In genomic region chr7:143299840-143300239, GRCh38 we compare ENCODE assay signal across 9 cellular contexts. TPM values are rescaled to one million over a fixed set of nuclear protein-coding genes. Genes with fewer than 3 reads are reported as not detected.
A peak's percentile ranks its signal among the peaks of the same experiment; 100 is the strongest.
DNase-seq lines count a peak whose midpoint lies in the region; ATAC-seq, FAIRE-seq and TF ChIP-seq lines count a peak whose summit lies in the region.
"Had no signal": no experiment of that assay in that cellular context is flagged by ENCODE, and none has a peak within 500 bp of the region (broad histone marks: within the 10 kb centered on the region; RNA-seq: fewer than 3 reads in every experiment).

No MANE protein-coding gene starts in this region.

- no peaks in the 10 kb centered on the region for H3K9me3 ChIP-seq in AG04450 (ENCODE audit: control insufficient read depth, insufficient read depth, low read length)
- H3K9me3 ChIP-seq in adrenal gland (replicated peaks in 1 of 3) = no peaks in the 10 kb centered on the region
- no peaks in the 10 kb centered on the region for H3K9me3 ChIP-seq in HepG2 (ENCODE audit: low read length)
- no peaks in the 10 kb centered on the region for H3K9me3 ChIP-seq in ascending aorta
- H3K9me3 ChIP-seq: HAP-1 had no signal

- no peaks in the 10 kb centered on the region for H3K9me3 Mint-ChIP-seq in stimulated activated memory B cell treated with anti-CD40 and anti-IgM and Interleukin-4, amounts not matched to agents 10 μg/mL and 1 μg/mL and 100 μg/mL, for 72 hours

- H3K36me3 Mint-ChIP-seq in stimulated activated memory B cell treated with anti-CD40 and anti-IgM and Interleukin-4, amounts not matched to agents 10 μg/mL and 1 μg/mL and 100 μg/mL, for 72 hours = peaks cover 68% of the 10 kb centered on the region

- 66 to 74% (median 69%) methylated on average over 6 to 8 of the region's 8 CpGs for WGBS in adrenal gland, 4 donors
- 76% methylated on average over 7 of the region's 8 CpGs for WGBS in HepG2 (ENCODE audit: low lambda C conversion rate)

- H3K27me3 ChIP-seq in AG04450 (ENCODE audit: control insufficient read depth, insufficient read depth, low read length) (no peaks in the 10 kb centered on the region), adrenal gland (no peaks in the 10 kb centered on the region), HepG2 (ENCODE audit: control insufficient read depth in 1 of 2, insufficient read depth in 2 of 2, low read length in 2 of 2) (no peaks in the 10 kb centered on the region), ascending aorta (no peaks in the 10 kb centered on the region)

- H4K20me1 ChIP-seq in HepG2 (ENCODE audit: insufficient read depth, low read length) = no peaks in the 10 kb centered on the region

- peaks cover 41% of the 10 kb centered on the region for H3K4me1 Mint-ChIP-seq in stimulated activated memory B cell treated with anti-CD40 and anti-IgM and Interleukin-4, amounts not matched to agents 10 μg/mL and 1 μg/mL and 100 μg/mL, for 72 hours

- H3K36me3 ChIP-seq in adrenal gland (replicated peaks in 1 of 2) = peaks cover 0 to 65% of the 10 kb centered on the region in 2 donors
- peaks cover 28 to 83% of the 10 kb centered on the region in 2 experiments for H3K36me3 ChIP-seq in HepG2 (replicated peaks in 1 of 2; ENCODE audit: control insufficient read depth in 1 of 2, insufficient read depth in 2 of 2, low read length in 2 of 2)
- H3K36me3 ChIP-seq in ascending aorta = peaks cover 53 to 70% of the 10 kb centered on the region in 2 donors

- H3K27ac ChIP-seq in AG04450 (ENCODE audit: low read depth, low read length) (no peak overlapping the region), adrenal gland (no peak overlapping the region), HepG2 (ENCODE audit: extremely low read length, insufficient read depth, low read length) (no peak overlapping the region), ascending aorta (no peak overlapping the region)

- no peak overlapping the region for H2AFZ ChIP-seq in HepG2 (ENCODE audit: low read length)

- H3K4me3 ChIP-seq in AG04450 (ENCODE audit: low read depth, low read length) = no peak overlapping the region
- no peak overlapping the region for H3K4me3 ChIP-seq in adrenal gland
- no peak overlapping the region for H3K4me3 ChIP-seq in HepG2 (replicated peaks in 1 of 3; ENCODE audit: insufficient read depth in 1 of 3, low read depth in 2 of 3, low read length in 3 of 3)
- no peak overlapping the region for H3K4me3 ChIP-seq in ascending aorta
- H3K4me3 ChIP-seq: HAP-1 had no signal

- no peak for DNase-seq in AG04450 (ENCODE audit: low read depth, low spot score)
- peak; percentile 34 for DNase-seq in SW480 (ENCODE audit: low spot score)
- peak in 6 of 7 donors; percentile 25 to 67 (median 59) for DNase-seq in adrenal gland
- DNase-seq in HepG2 (ENCODE audit: low spot score) = peak; percentile 36
- no peak for DNase-seq in ascending aorta (ENCODE audit: low spot score in 2 of 2)

- intact Hi-C loops in adrenal gland (cut with DNase I) (loop anchor here in 1 of 2 donors (10.0 kb wide), 1 partner anchor 115 kb away; no protein-coding TSS in a partner anchor), HepG2 (cut with micrococcal nuclease; ENCODE audit: unreplicated experiment) (loop anchor here (1.0 to 10.0 kb wide), 2 partner anchors 60 to 295 kb away; no protein-coding TSS in a partner anchor), ascending aorta (cut with DNase I) (no loop called here)

- no peaks in the 10 kb centered on the region for H3K79me2 ChIP-seq in HepG2 (ENCODE audit: insufficient read depth, low read length)

- no peak for TF ChIP-seq RAD21 in HepG2 (CRISPR knock-in tag; IDR thresholded peaks at IDR 0.05)

- peak overlapping the region; percentile 4 for H3K27ac Mint-ChIP-seq in stimulated activated memory B cell treated with anti-CD40 and anti-IgM and Interleukin-4, amounts not matched to agents 10 μg/mL and 1 μg/mL and 100 μg/mL, for 72 hours

- no peak for TF ChIP-seq POLR2A in adrenal gland (IDR thresholded peaks at IDR 0.05)
- no peak for TF ChIP-seq POLR2A in HepG2 (IDR thresholded peaks at IDR 0.05; ENCODE audit: insufficient read depth in 1 of 2, low read depth in 2 of 2, low read length in 2 of 2)

- peak; percentile 47 for TF ChIP-seq CTCF in AG04450 (IDR thresholded peaks at IDR 0.05; ENCODE audit: low read depth, low read length)
- TF ChIP-seq CTCF in adrenal gland (IDR thresholded peaks at IDR 0.05) = peak in 5 of 6 experiments; percentile 21 to 54 (median 44)
- TF ChIP-seq CTCF in HepG2 (CRISPR knock-in tag; IDR thresholded peaks at IDR 0.05) = peak; percentile 73
- peak in 1 of 3 experiments; percentile 31 for TF ChIP-seq CTCF in ascending aorta (IDR thresholded peaks at IDR 0.05)

- ATAC-seq in GM19351 (IDR thresholded peaks at IDR 0.05; ENCODE audit: unreplicated experiment) (peak; percentile 74), HepG2 (peak; percentile 98), GM19395 (IDR thresholded peaks at IDR 0.05; ENCODE audit: unreplicated experiment) (no peak)
- peak; percentile 66 for ATAC-seq in stimulated activated memory B cell treated with anti-CD40 and anti-IgM and Interleukin-4, amounts not matched to agents 10 μg/mL and 1 μg/mL and 100 μg/mL, for 72 hours

- TF ChIP-seq EP300 in HepG2 (IDR thresholded peaks at IDR 0.05; ENCODE audit: low read depth in 2 of 2, low read length in 2 of 2) (no peak), HepG2 (CRISPR knock-in tag; IDR thresholded peaks at IDR 0.05; ENCODE audit: borderline replicate concordance) (no peak)

- BruUV-seq in HepG2 (replicated peaks; lab: Mats Ljungman, UMichigan) = no TSS peak

- no peaks in the 10 kb centered on the region for H3K27me3 Mint-ChIP-seq in stimulated activated memory B cell treated with anti-CD40 and anti-IgM and Interleukin-4, amounts not matched to agents 10 μg/mL and 1 μg/mL and 100 μg/mL, for 72 hours

- CTCF ChIA-PET in AG04450 (lab: Charles Lee) = interaction anchor here (0.5 to 1.7 kb wide), 10 partner anchors 9 to 673 kb away, joined by 3 to 22 read pairs (median 4); no protein-coding TSS in a partner anchor
- CTCF ChIA-PET in HepG2 (lab: Yijun Ruan, JAX; ENCODE audit: low intra/inter-chr PET ratio, low total read pairs) = interaction anchor here (0.9 to 2.1 kb wide), 3 partner anchors 59 to 117 kb away, joined by 3 to 14 read pairs (median 4); no protein-coding TSS in a partner anchor

- in situ Hi-C loops in HepG2 (cut with HindIII; ENCODE audit: extremely low pct_ligation_motif_present, low pct_unique_long_range_greater_than_20kb) = loop anchor here (5.0 kb wide), 1 partner anchor 58 kb away; no protein-coding TSS in a partner anchor

- no peak overlapping the region for H3K4me3 Mint-ChIP-seq in stimulated activated memory B cell treated with anti-CD40 and anti-IgM and Interleukin-4, amounts not matched to agents 10 μg/mL and 1 μg/mL and 100 μg/mL, for 72 hours

- H3K4me1 ChIP-seq in adrenal gland (replicated peaks in 1 of 2) = no peaks in the 10 kb centered on the region
- no peaks in the 10 kb centered on the region for H3K4me1 ChIP-seq in HepG2 (ENCODE audit: insufficient read depth, low read length)
- H3K4me1 ChIP-seq in ascending aorta = peaks cover 0 to 4% of the 10 kb centered on the region in 2 donors
- H3K4me1 ChIP-seq: HAP-1 had no signal

- H3K9ac ChIP-seq in HepG2 (ENCODE audit: insufficient read depth, low read depth, low read length) = no peak overlapping the region

- POLR2A ChIA-PET in AG04450 (lab: Yijun Ruan, JAX) (interaction anchor here (0.5 to 1.5 kb wide), 4 partner anchors 12 to 105 kb away, joined by 3 to 9 read pairs (median 4); partner anchors contain the start of genes CASP2, CLCN1 and GSTK1), HepG2 (lab: Yijun Ruan, JAX) (interaction anchor here (1.2 kb wide), 1 partner anchor 12 kb away, joined by 3 read pairs; the partner anchor contains the start of gene CASP2)

- no peak overlapping the region for H3K4me2 ChIP-seq in HepG2 (ENCODE audit: low read depth, low read length)

- FAIRE-seq in HepG2 (lab: Jason Lieb, UNC) = peak; percentile 23

RNA-seq across cellular contexts. Expression of gene CASP2, which starts 11.7 kb away (rescaled TPM):
- polyA plus RNA-seq in AG04450 (2011; rRNA removed) (18.6 and 21.8 TPM in 2 replicates), adrenal gland (10 to 100 TPM in 1 of 3 donors, 1 to 10 TPM in 2; 4.6 to 16.1 (median 5.3) TPM), HepG2 (2011; rRNA removed) (9.0 and 10.2 TPM in 2 replicates)
- polyA minus RNA-seq in AG04450 (2011; rRNA and poly(A)+ RNA removed) = 46.5 and 61.7 TPM in 2 replicates
- total RNA-seq in adrenal gland (10 to 100 TPM in 6 of 8 donors, 1 to 10 TPM in 2; 8.9 to 25.4 (median 14.3) TPM), HepG2 (2016; rRNA removed; fragmentation: Illumina TruSeq; extraction: Trizol) (13.7 and 21.2 TPM in 2 replicates), ascending aorta (13.7 TPM)
- 2.6 and 5.7 TPM in 2 replicates for total RNA-seq in HepG2 (2016; cell fraction: cytosol; rRNA removed; fragmentation: Illumina TruSeq; extraction: Trizol; ENCODE audit: low read depth)
- 13.6 and 24.5 TPM in 2 replicates for total RNA-seq in HepG2 (2016; cell fraction: insoluble cytoplasmic fraction; rRNA removed; fragmentation: Illumina TruSeq; extraction: Trizol)
- total RNA-seq in HepG2 (2016; cell fraction: membrane; rRNA removed; fragmentation: Illumina TruSeq; extraction: Trizol) = 6.8 and 7.8 TPM in 2 replicates
- total RNA-seq in HepG2 (2016; cell fraction: nucleus; rRNA removed; fragmentation: Illumina TruSeq; extraction: Trizol) = 18.2 and 18.9 TPM in 2 replicates
- 5.0 and 6.7 TPM in 2 replicates for polyA plus RNA-seq in HepG2 (2011; cell fraction: cytosol; rRNA removed)
- 17.0 and 18.3 TPM in 2 replicates for polyA plus RNA-seq in HepG2 (2011; cell fraction: nucleus; rRNA removed)
- polyA plus RNA-seq in HepG2 (2012) = 6.2 and 7.5 TPM in 2 replicates
- polyA plus RNA-seq in HepG2 (2016; cell fraction: cytosol; fragmentation: Illumina TruSeq; extraction: Trizol; ENCODE audit: low read depth) = 1.1 and 1.3 TPM in 2 replicates
- polyA plus RNA-seq in HepG2 (2016; cell fraction: insoluble cytoplasmic fraction; fragmentation: Illumina TruSeq; extraction: Trizol; ENCODE audit: low read depth) = 15.7 and 18.6 TPM in 2 replicates
- 4.5 and 4.8 TPM in 2 replicates for polyA plus RNA-seq in HepG2 (2016; cell fraction: membrane; fragmentation: Illumina TruSeq; extraction: Trizol; ENCODE audit: low read depth)
- polyA plus RNA-seq in HepG2 (2016; cell fraction: nucleus; fragmentation: Illumina TruSeq; extraction: Trizol; ENCODE audit: insufficient read depth, low read depth) = 28.4 and 33.3 TPM in 2 replicates
- polyA minus RNA-seq in HepG2 (2011; rRNA and poly(A)+ RNA removed; ENCODE audit: low replicate concordance) = 40.0 and 127 TPM in 2 replicates
- polyA minus RNA-seq in HepG2 (2011; cell fraction: cytosol; rRNA and poly(A)+ RNA removed) = 9.3 and 18.6 TPM in 2 replicates
- polyA minus RNA-seq in HepG2 (2011; cell fraction: nucleus; rRNA and poly(A)+ RNA removed) = 23.6 and 23.9 TPM in 2 replicates

RNA-seq across cellular contexts. Expression of gene TMEM139, which starts 15.1 kb away (rescaled TPM):
- polyA plus RNA-seq in AG04450 (2011; rRNA removed) (not detected in 2 replicates), adrenal gland (1 to 10 TPM; 1.9 to 7.5 (median 3.9) TPM), HepG2 (2011; rRNA removed) (13.8 and 14.0 TPM in 2 replicates)
- polyA minus RNA-seq in AG04450 (2011; rRNA and poly(A)+ RNA removed) = not detected in 2 replicates
- total RNA-seq in adrenal gland (1 to 10 TPM in 6 of 8 donors, under 1 TPM in 2; 0.54 to 4.8 (median 1.9) TPM), HepG2 (2016; rRNA removed; fragmentation: Illumina TruSeq; extraction: Trizol) (7.8 and 7.9 TPM in 2 replicates), ascending aorta (11.5 TPM)
- 3.6 and 5.1 TPM in 2 replicates for total RNA-seq in HepG2 (2016; cell fraction: cytosol; rRNA removed; fragmentation: Illumina TruSeq; extraction: Trizol; ENCODE audit: low read depth)
- total RNA-seq in HepG2 (2016; cell fraction: insoluble cytoplasmic fraction; rRNA removed; fragmentation: Illumina TruSeq; extraction: Trizol) = 6.2 and 7.5 TPM in 2 replicates
- total RNA-seq in HepG2 (2016; cell fraction: membrane; rRNA removed; fragmentation: Illumina TruSeq; extraction: Trizol) = 5.7 and 6.4 TPM in 2 replicates
- 7.4 and 8.1 TPM in 2 replicates for total RNA-seq in HepG2 (2016; cell fraction: nucleus; rRNA removed; fragmentation: Illumina TruSeq; extraction: Trizol)
- polyA plus RNA-seq in HepG2 (2011; cell fraction: cytosol; rRNA removed) = 15.4 and 16.1 TPM in 2 replicates
- 9.9 and 14.3 TPM in 2 replicates for polyA plus RNA-seq in HepG2 (2011; cell fraction: nucleus; rRNA removed)
- polyA plus RNA-seq in HepG2 (2012) = 4.0 and 13.4 TPM in 2 replicates
- 2.7 and 4.4 TPM in 2 replicates for polyA plus RNA-seq in HepG2 (2016; cell fraction: cytosol; fragmentation: Illumina TruSeq; extraction: Trizol; ENCODE audit: low read depth)
- polyA plus RNA-seq in HepG2 (2016; cell fraction: insoluble cytoplasmic fraction; fragmentation: Illumina TruSeq; extraction: Trizol; ENCODE audit: low read depth) = 7.7 and 9.4 TPM in 2 replicates
- 6.6 and 7.0 TPM in 2 replicates for polyA plus RNA-seq in HepG2 (2016; cell fraction: membrane; fragmentation: Illumina TruSeq; extraction: Trizol; ENCODE audit: low read depth)
- polyA plus RNA-seq in HepG2 (2016; cell fraction: nucleus; fragmentation: Illumina TruSeq; extraction: Trizol; ENCODE audit: insufficient read depth, low read depth) = 8.5 and 10.4 TPM in 2 replicates
- polyA minus RNA-seq in HepG2 (2011; rRNA and poly(A)+ RNA removed; ENCODE audit: low replicate concordance) = 7.2 and 31.8 TPM in 2 replicates
- 4.9 and 5.5 TPM in 2 replicates for polyA minus RNA-seq in HepG2 (2011; cell fraction: cytosol; rRNA and poly(A)+ RNA removed)
- 6.5 and 9.0 TPM in 2 replicates for polyA minus RNA-seq in HepG2 (2011; cell fraction: nucleus; rRNA and poly(A)+ RNA removed)

RNA-seq across cellular contexts. Expression of gene CLCN1, which starts 16.1 kb away (rescaled TPM):
- polyA plus RNA-seq in AG04450 (2011; rRNA removed) (not detected in 2 replicates), adrenal gland (under 1 TPM in 2 of 3 donors, not detected in 1; 0.07 to 0.32 TPM), HepG2 (2011; rRNA removed) (0.01 TPM in 1 of 2 replicates, not detected in the other)
- not detected in 2 replicates for polyA minus RNA-seq in AG04450 (2011; rRNA and poly(A)+ RNA removed)
- total RNA-seq in adrenal gland (under 1 TPM in 1 of 8 donors, not detected in 7; 0.18 TPM), HepG2 (2016; rRNA removed; fragmentation: Illumina TruSeq; extraction: Trizol) (not detected in 2 replicates), ascending aorta (not detected)
- total RNA-seq in HepG2 (2016; cell fraction: cytosol; rRNA removed; fragmentation: Illumina TruSeq; extraction: Trizol; ENCODE audit: low read depth) = not detected in 2 replicates
- not detected in 2 replicates for total RNA-seq in HepG2 (2016; cell fraction: insoluble cytoplasmic fraction; rRNA removed; fragmentation: Illumina TruSeq; extraction: Trizol)
- total RNA-seq in HepG2 (2016; cell fraction: membrane; rRNA removed; fragmentation: Illumina TruSeq; extraction: Trizol) = not detected in 2 replicates
- not detected in 2 replicates for total RNA-seq in HepG2 (2016; cell fraction: nucleus; rRNA removed; fragmentation: Illumina TruSeq; extraction: Trizol)
- polyA plus RNA-seq in HepG2 (2011; cell fraction: cytosol; rRNA removed) = not detected in 2 replicates
- not detected in 2 replicates for polyA plus RNA-seq in HepG2 (2011; cell fraction: nucleus; rRNA removed)
- polyA plus RNA-seq in HepG2 (2012) = not detected in 2 replicates
- not detected in 2 replicates for polyA plus RNA-seq in HepG2 (2016; cell fraction: cytosol; fragmentation: Illumina TruSeq; extraction: Trizol; ENCODE audit: low read depth)
- polyA plus RNA-seq in HepG2 (2016; cell fraction: insoluble cytoplasmic fraction; fragmentation: Illumina TruSeq; extraction: Trizol; ENCODE audit: low read depth) = not detected in 2 replicates
- not detected in 2 replicates for polyA plus RNA-seq in HepG2 (2016; cell fraction: membrane; fragmentation: Illumina TruSeq; extraction: Trizol; ENCODE audit: low read depth)
- polyA plus RNA-seq in HepG2 (2016; cell fraction: nucleus; fragmentation: Illumina TruSeq; extraction: Trizol; ENCODE audit: insufficient read depth, low read depth) = not detected in 2 replicates
- 0.07 TPM in 1 of 2 replicates, not detected in the other for polyA minus RNA-seq in HepG2 (2011; rRNA and poly(A)+ RNA removed; ENCODE audit: low replicate concordance)
- polyA minus RNA-seq in HepG2 (2011; cell fraction: cytosol; rRNA and poly(A)+ RNA removed) = not detected in 2 replicates
- not detected in 2 replicates for polyA minus RNA-seq in HepG2 (2011; cell fraction: nucleus; rRNA and poly(A)+ RNA removed)

RNA-seq across cellular contexts. Expression of gene GSTK1, which starts 36.6 kb away (rescaled TPM):
- polyA plus RNA-seq in AG04450 (2011; rRNA removed) (100 and 116 TPM in 2 replicates), adrenal gland (100 to 1,000 TPM; 173 to 240 (median 229) TPM), HepG2 (2011; rRNA removed) (92.1 and 96.2 TPM in 2 replicates)
- 65.1 and 80.4 TPM in 2 replicates for polyA minus RNA-seq in AG04450 (2011; rRNA and poly(A)+ RNA removed)
- total RNA-seq in adrenal gland (100 to 1,000 TPM; 155 to 300 (median 202) TPM), HepG2 (2016; rRNA removed; fragmentation: Illumina TruSeq; extraction: Trizol) (31.5 and 64.6 TPM in 2 replicates), ascending aorta (174 TPM)
- total RNA-seq in HepG2 (2016; cell fraction: cytosol; rRNA removed; fragmentation: Illumina TruSeq; extraction: Trizol; ENCODE audit: low read depth) = 20.3 and 21.6 TPM in 2 replicates
- total RNA-seq in HepG2 (2016; cell fraction: insoluble cytoplasmic fraction; rRNA removed; fragmentation: Illumina TruSeq; extraction: Trizol) = 34.2 and 66.6 TPM in 2 replicates
- 21.6 and 25.7 TPM in 2 replicates for total RNA-seq in HepG2 (2016; cell fraction: membrane; rRNA removed; fragmentation: Illumina TruSeq; extraction: Trizol)
- 76.0 and 84.9 TPM in 2 replicates for total RNA-seq in HepG2 (2016; cell fraction: nucleus; rRNA removed; fragmentation: Illumina TruSeq; extraction: Trizol)
- polyA plus RNA-seq in HepG2 (2011; cell fraction: cytosol; rRNA removed) = 77.4 and 78.9 TPM in 2 replicates
- 175 and 195 TPM in 2 replicates for polyA plus RNA-seq in HepG2 (2011; cell fraction: nucleus; rRNA removed)
- polyA plus RNA-seq in HepG2 (2012) = 62.6 and 63.0 TPM in 2 replicates
- 23.7 and 26.3 TPM in 2 replicates for polyA plus RNA-seq in HepG2 (2016; cell fraction: cytosol; fragmentation: Illumina TruSeq; extraction: Trizol; ENCODE audit: low read depth)
- 46.1 and 48.6 TPM in 2 replicates for polyA plus RNA-seq in HepG2 (2016; cell fraction: insoluble cytoplasmic fraction; fragmentation: Illumina TruSeq; extraction: Trizol; ENCODE audit: low read depth)
- polyA plus RNA-seq in HepG2 (2016; cell fraction: membrane; fragmentation: Illumina TruSeq; extraction: Trizol; ENCODE audit: low read depth) = 24.7 and 25.7 TPM in 2 replicates
- polyA plus RNA-seq in HepG2 (2016; cell fraction: nucleus; fragmentation: Illumina TruSeq; extraction: Trizol; ENCODE audit: insufficient read depth, low read depth) = 199 and 221 TPM in 2 replicates
- 43.6 and 115 TPM in 2 replicates for polyA minus RNA-seq in HepG2 (2011; rRNA and poly(A)+ RNA removed; ENCODE audit: low replicate concordance)
- polyA minus RNA-seq in HepG2 (2011; cell fraction: cytosol; rRNA and poly(A)+ RNA removed) = 25.3 TPM in 2 replicates
- 32.3 and 47.2 TPM in 2 replicates for polyA minus RNA-seq in HepG2 (2011; cell fraction: nucleus; rRNA and poly(A)+ RNA removed)

Comparison
In these comparisons a context has a peak if more than half of its experiments do, and no peak if none do; other contexts are left out.
1. DNase-seq: peak in SW480 (single experiment), adrenal gland (6 of 7) and HepG2 (single experiment); none in AG04450 (single experiment) and ascending aorta (0 of 2).